8 cellular contexts compared by ENCODE assay signal in genomic region chr7:135171581-135172291, GRCh38. TPM values are rescaled to one million over a fixed set of nuclear protein-coding genes. Genes with fewer than 3 reads are reported as not detected.
DNase-seq lines count a peak whose midpoint lies in the region; ATAC-seq and TF ChIP-seq lines count a peak whose summit lies in the region.
"Not testable (repeated sequence)": the region's sequence is repeated elsewhere in the genome, so short reads cannot be mapped to it uniquely, and the experiment has no call there.

No MANE protein-coding gene starts in this region.

- peak overlapping the region; percentile 91 for H3K4me2 ChIP-seq in BLaER1
- H3K4me2 ChIP-seq in GM23338, result peak overlapping the region; percentile 94
- H3K4me2 ChIP-seq in neural progenitor cell, result peak overlapping the region; percentile 95

- not testable (repeated sequence) for H3K9me3 ChIP-seq in BLaER1; SK-N-MC (ENCODE audit: low read depth, low read length); adipocyte (ENCODE audit: control insufficient read depth, low read length); neural progenitor cell (ENCODE audit: low read depth); stomach

- peaks cover 37% of the 10 kb centered on the region for H3K4me1 ChIP-seq in BLaER1
- H3K4me1 ChIP-seq in GM23338 (ENCODE audit: insufficient read depth), result peaks cover 20% of the 10 kb centered on the region
- peaks cover 33% of the 10 kb centered on the region for H3K4me1 ChIP-seq in adipocyte (ENCODE audit: control insufficient read depth, insufficient read depth, low read length)
- H3K4me1 ChIP-seq in neural progenitor cell, result not testable (repeated sequence)
- peaks cover 35 to 50% (median 45%) of the 10 kb centered on the region in 4 donors for H3K4me1 ChIP-seq in stomach

- 65 to 90% (median 72%) methylated on average over 12 to 19 of the region's 19 CpGs for WGBS in stomach, 5 donors

- not testable (repeated sequence) for TF ChIP-seq CTCF in GM23338 (conservative IDR thresholded peaks at IDR 0.05; ENCODE audit: low read depth in 2 of 2); epithelial cell of esophagus (IDR thresholded peaks at IDR 0.05; ENCODE audit: insufficient read depth, low read depth, low read length, missing control alignments); neural progenitor cell (IDR thresholded peaks at IDR 0.05); stomach (IDR thresholded peaks at IDR 0.05)

- H3K36me3 ChIP-seq in BLaER1 (peaks cover 22% of the 10 kb centered on the region), SK-N-MC (ENCODE audit: insufficient read depth, low read length) (peaks cover 21% of the 10 kb centered on the region), adipocyte (ENCODE audit: control insufficient read depth, insufficient read depth, low read length, severe bottlenecking) (peaks cover 20% of the 10 kb centered on the region), stomach (peaks cover 12 to 20% (median 15%) of the 10 kb centered on the region in 4 donors)
- not testable (repeated sequence) for H3K36me3 ChIP-seq in GM23338 (ENCODE audit: insufficient read depth); neural progenitor cell

- peak overlapping the region; percentile 96 for H3K27ac Mint-ChIP-seq in GM23338
- H3K27ac Mint-ChIP-seq in neural progenitor cell, result peak overlapping the region; percentile 76

- DNase-seq in GM23338 (ENCODE audit: low spot score) (peak; percentile 50), epithelial cell of esophagus (ENCODE audit: low read depth) (peak; percentile 81), islet precursor cell (peak; percentile 95), neural progenitor cell (ENCODE audit: low spot score) (peak; percentile 59)
- not testable (repeated sequence) for DNase-seq in SK-N-MC (ENCODE audit: low read depth, low spot score); adipocyte (ENCODE audit: low read depth); stomach

- H3K79me2 ChIP-seq in GM23338 (replicated peaks; ENCODE audit: insufficient read depth) (peaks cover 16% of the 10 kb centered on the region), neural progenitor cell (ENCODE audit: low read depth) (peaks cover 26% of the 10 kb centered on the region)

- H3K9me3 Mint-ChIP-seq in GM23338, neural progenitor cell: not testable (repeated sequence)

- H4K20me1 ChIP-seq in BLaER1; GM23338 (replicated peaks; ENCODE audit: insufficient read depth); neural progenitor cell (ENCODE audit: low read depth): not testable (repeated sequence)

- H3K9ac ChIP-seq in BLaER1 (peak overlapping the region; percentile 97; the same call in 1 of the 2 replicates), adipocyte (ENCODE audit: low read length) (peak overlapping the region; percentile 97)
- H3K9ac ChIP-seq in SK-N-MC (ENCODE audit: insufficient read length); neural progenitor cell: not testable (repeated sequence)

- H3K27me3 ChIP-seq in BLaER1; GM23338 (ENCODE audit: insufficient read depth); adipocyte (replicated peaks; ENCODE audit: control insufficient read depth, insufficient read depth, low read length); neural progenitor cell; stomach: not testable (repeated sequence)

- peaks cover 32% of the 10 kb centered on the region for H3K36me3 Mint-ChIP-seq in GM23338 (ENCODE audit: low read depth)
- H3K36me3 Mint-ChIP-seq in neural progenitor cell, result peaks cover 12% of the 10 kb centered on the region

- TF ChIP-seq EP300 in stomach (IDR thresholded peaks at IDR 0.05), result not testable (repeated sequence)

- H2AFZ ChIP-seq in GM23338 (peak overlapping the region; percentile 59; the same call in 1 of the 2 replicates), neural progenitor cell (replicated peaks) (peak overlapping the region; percentile 73)

- peaks cover 23% of the 10 kb centered on the region for H3K27me3 Mint-ChIP-seq in GM23338 (ENCODE audit: insufficient read depth, low read depth, poor library complexity)
- H3K27me3 Mint-ChIP-seq in neural progenitor cell (ENCODE audit: insufficient read depth, low read depth), result not testable (repeated sequence)

- ATAC-seq in GM23338, result not testable (repeated sequence)

- not testable (repeated sequence) for TF ChIP-seq POLR2A in stomach (IDR thresholded peaks at IDR 0.05)

- intact Hi-C loops in stomach (cut with DNase I; ENCODE audit: low total_unique reads), result not testable (repeated sequence)

- H3K4me1 Mint-ChIP-seq in GM23338 (peaks cover 39% of the 10 kb centered on the region), neural progenitor cell (peaks cover 25% of the 10 kb centered on the region)

- H3F3A ChIP-seq in GM23338 (replicated peaks; ENCODE audit: low read depth), result not testable (repeated sequence)
- H3F3A ChIP-seq in neural progenitor cell (ENCODE audit: low read depth), result peaks cover 17% of the 10 kb centered on the region

- H3K9me2 ChIP-seq in GM23338 (ENCODE audit: insufficient read depth), result not testable (repeated sequence)

- H3K27ac ChIP-seq in BLaER1 (peak overlapping the region; percentile 98), GM23338 (ENCODE audit: low read depth) (peak overlapping the region; percentile 97), SK-N-MC (peak overlapping the region; percentile 94; the same call in 1 of the 2 replicates), stomach (peak overlapping the region in 4 of 5 donors; percentile 89 to 99 (median 96))
- H3K27ac ChIP-seq in neural progenitor cell, result not testable (repeated sequence)

- peak overlapping the region; percentile 86; the same call in 1 of the 2 replicates for H3K4me3 ChIP-seq in BLaER1
- H3K4me3 ChIP-seq in GM23338, result peak overlapping the region; percentile 80; the same call in 1 of the 2 replicates
- not testable (repeated sequence) for H3K4me3 ChIP-seq in SK-N-MC; epithelial cell of esophagus (ENCODE audit: low read length); neural progenitor cell
- peak overlapping the region; percentile 92 for H3K4me3 ChIP-seq in adipocyte (ENCODE audit: low read length)
- H3K4me3 ChIP-seq in stomach, result peak overlapping the region in 1 of 4 donors; percentile 6

- H3K4me3 Mint-ChIP-seq in GM23338 (peak overlapping the region; percentile 92), neural progenitor cell (peak overlapping the region; percentile 87)

RNA-seq across cellular contexts. Expression of gene CYREN, which starts 1.2 kb away (rescaled TPM):
- total RNA-seq in GM23338 (2014; rRNA removed; shearing (Covaris generic)), result 57.2 and 70.6 TPM in 2 replicates
- polyA plus RNA-seq in GM23338 (2016; fragmentation: Nextera tagmentation; extraction: Ambion mirVana) (21.6 and 22.7 TPM in 2 replicates), stomach (10 to 100 TPM; 21.7 to 30.8 (median 30.5) TPM)
- total RNA-seq in neural progenitor cell (ENCODE audit: low replicate concordance) (26.9 and 52.2 TPM in 2 replicates), stomach (10 to 100 TPM; 11.1 to 33.0 (median 29.8) TPM)

RNA-seq across cellular contexts. Expression of gene TMEM140, which starts 23.9 kb away (rescaled TPM):
- total RNA-seq in GM23338 (2014; rRNA removed; shearing (Covaris generic)), result not detected in 2 replicates
- 1.3 and 2.7 TPM in 2 replicates for polyA plus RNA-seq in GM23338 (2016; fragmentation: Nextera tagmentation; extraction: Ambion mirVana)
- not detected in 2 replicates for total RNA-seq in neural progenitor cell (ENCODE audit: low replicate concordance)
- 10 to 100 TPM in 2 of 5 donors, 1 to 10 TPM in 2, under 1 TPM in 1; 0.89 to 18.7 (median 9.7) TPM for total RNA-seq in stomach
- polyA plus RNA-seq in stomach, result 1 to 10 TPM; 2.1 to 6.5 (median 3.0) TPM

RNA-seq across cellular contexts. Expression of gene WDR91, which starts 39.6 kb away (rescaled TPM):
- 9.7 and 32.6 TPM in 2 replicates for total RNA-seq in GM23338 (2014; rRNA removed; shearing (Covaris generic))
- polyA plus RNA-seq in GM23338 (2016; fragmentation: Nextera tagmentation; extraction: Ambion mirVana) (5.4 and 5.8 TPM in 2 replicates), stomach (10 to 100 TPM in 1 of 3 donors, 1 to 10 TPM in 2; 6.3 to 13.2 (median 6.6) TPM)
- total RNA-seq in neural progenitor cell (ENCODE audit: low replicate concordance) (5.4 and 7.2 TPM in 2 replicates), stomach (10 to 100 TPM in 4 of 5 donors, 1 to 10 TPM in 1; 7.0 to 79.4 (median 33.5) TPM)
